Comparison of ENCODE assay signal across 2 cellular contexts in genomic region chr5:82480331-82480730, GRCh38.
TF ChIP-seq lines count a peak whose summit lies in the region.

No MANE protein-coding gene starts in this region.

TF ChIP-seq in GM23338, 12 proteins besides CTCF, POLR2A, EP300 and RAD21:
- TF ChIP-seq EZH2phosphoT487 (IDR thresholded peaks at IDR 0.05; ENCODE audit: unreplicated experiment) (no peak), POLR2AphosphoS5 (IDR thresholded peaks at IDR 0.05; ENCODE audit: low read depth) (no peak), ZNF114 (CRISPR knock-in tag; IDR thresholded peaks at IDR 0.05) (no peak), REST (IDR thresholded peaks at IDR 0.05; ENCODE audit: unreplicated experiment) (no peak), CREB1 (CRISPR knock-in tag; IDR thresholded peaks at IDR 0.05; ENCODE audit: low read depth) (no peak), NANOG (IDR thresholded peaks at IDR 0.05; ENCODE audit: borderline replicate concordance) (no peak), ZNF462 (CRISPR knock-in tag; IDR thresholded peaks at IDR 0.05) (no peak), JUNB (IDR thresholded peaks at IDR 0.05; ENCODE audit: unreplicated experiment) (no peak), ETS1 (IDR thresholded peaks at IDR 0.05) (no peak), EZH2 (IDR thresholded peaks at IDR 0.05; ENCODE audit: low read depth, unreplicated experiment) (no peak), ZNF331 (CRISPR knock-in tag; IDR thresholded peaks at IDR 0.05; ENCODE audit: low read depth) (no peak)

TF ChIP-seq in K562, 482 proteins besides CTCF, POLR2A, EP300 and RAD21:
- TF ChIP-seq EGR1 (conservative IDR thresholded peaks at IDR 0.05) (0 out of 2 replicates have a peak, but pooled peaks have one; percentile 16), E2F8 (IDR thresholded peaks at IDR 0.05; ENCODE audit: low read depth, partially characterized antibody) (no peak)
